7 cellular contexts compared by ENCODE assay signal in genomic region chr5:122222580-122222979, GRCh38.
"Had no signal": no experiment of that assay in that cellular context is flagged by ENCODE, and none has a peak within 500 bp of the region (broad histone marks: within the 10 kb centered on the region; RNA-seq: fewer than 3 reads in every experiment).

No MANE protein-coding gene starts in this region.

- H3K36me3 ChIP-seq: HAP-1 had no signal

- H3K27ac ChIP-seq: GM23248, HL-60 had no signal

- H3K4me3 ChIP-seq: GM23248, HAP-1, K562 had no signal

- DNase-seq: GM23248, GOT3, H7, HFFc6 had no signal

- H2AFZ ChIP-seq: GM23248 had no signal

- H3K4me1 ChIP-seq: HAP-1 had no signal

- H3K9ac ChIP-seq: GM23248 had no signal

- H3K9me3 ChIP-seq: HAP-1 had no signal
